ENCODE assay signal across 8 cellular contexts in the genomic region with DNA sequence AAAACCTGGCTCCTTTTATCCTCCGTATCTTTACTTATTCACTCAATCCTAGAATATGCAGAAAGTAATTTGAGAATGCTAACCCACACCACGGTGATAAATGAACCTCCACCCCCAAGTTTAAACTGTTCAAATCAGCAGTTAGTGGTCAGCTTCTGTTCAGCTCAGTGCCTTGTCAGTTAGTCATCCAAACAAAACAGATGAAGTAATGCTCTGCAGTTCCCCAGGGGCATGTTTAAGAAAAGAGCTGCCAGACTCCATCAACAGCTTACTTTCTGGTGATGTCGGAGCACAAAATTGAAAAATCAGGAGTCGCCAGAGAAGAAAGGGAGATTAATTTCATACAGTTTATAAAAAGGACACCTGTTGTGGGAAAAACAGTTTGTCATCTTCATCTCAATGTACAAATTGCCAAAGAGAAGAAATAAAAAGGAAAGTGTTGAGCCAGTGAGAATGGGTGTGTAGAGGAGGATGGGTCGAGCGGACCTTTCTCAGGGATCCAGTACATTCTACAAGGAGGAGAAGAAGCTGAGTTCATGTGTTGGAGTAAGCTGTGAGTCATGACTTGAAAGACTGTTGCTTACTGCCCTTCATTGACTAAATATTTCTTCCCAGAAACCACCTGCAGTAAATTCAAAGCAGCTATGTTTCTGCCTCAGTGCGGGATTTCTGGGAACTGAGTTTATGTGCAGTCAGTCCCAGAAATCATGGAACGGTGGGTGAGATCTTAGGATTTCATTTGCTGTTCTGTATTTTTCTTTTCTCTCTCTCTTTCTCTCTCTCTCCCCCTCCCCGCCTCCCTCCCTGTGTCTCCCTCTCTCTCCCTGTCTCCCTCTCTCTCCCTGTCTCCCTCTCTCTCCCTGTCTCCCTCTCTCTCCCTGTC. TPM values are rescaled to one million over a fixed set of nuclear protein-coding genes. Genes with fewer than 3 reads are reported as not detected.
A peak's percentile ranks its signal among the peaks of the same experiment; 100 is the strongest.
DNase-seq lines count a peak whose midpoint lies in the region; ATAC-seq and TF ChIP-seq lines count a peak whose summit lies in the region.

No MANE protein-coding gene starts in this region.

- no peaks in the 10 kb centered on the region for H3K27me3 ChIP-seq in muscle layer of duodenum (ENCODE audit: low read depth, low read length)
- no peaks in the 10 kb centered on the region for H3K27me3 ChIP-seq in MM.1S (replicated peaks; ENCODE audit: insufficient read depth, low read length)

- no peaks in the 10 kb centered on the region for H3F3A ChIP-seq in MM.1S (ENCODE audit: insufficient read depth, low read length)

- no peak for TF ChIP-seq CTCF in MCF 10A (IDR thresholded peaks at IDR 0.05; ENCODE audit: unreplicated experiment)
- no peak for TF ChIP-seq CTCF in MM.1S (IDR thresholded peaks at IDR 0.05; ENCODE audit: low read length)

- H3K27me3 Mint-ChIP-seq in MCF 10A (ENCODE audit: insufficient read depth, unreplicated experiment), result no peaks in the 10 kb centered on the region
- H3K27me3 Mint-ChIP-seq in activated naive CD8-positive, alpha-beta T cell treated with anti-CD3 and anti-CD28 coated beads, Interleukin-2, amount 50 U/mL, for 24 hours, result peaks cover 11% of the 10 kb centered on the region

- peak; percentile 63 for DNase-seq in NCI-H187 treated with DMSO at 0.1 percent for 48 hours (lab: John Stamatoyannopoulos, UW)
- peak; percentile 93 for DNase-seq in MCF 10A (ENCODE audit: unreplicated experiment)
- DNase-seq in MM.1S, result no peak
- no peak for DNase-seq in NCI-H345 (lab: John Stamatoyannopoulos, UW)
- DNase-seq in activated naive CD8-positive, alpha-beta T cell treated with anti-CD3 and anti-CD28 coated beads, Interleukin-2, amount 50 U/mL, for 24 hours, result no peak

- H3K4me3 ChIP-seq in muscle layer of duodenum (ENCODE audit: low read depth in 1 of 2, low read length in 2 of 2) (peak overlapping the region; percentile 18 to 46), MM.1S (ENCODE audit: low read length) (no peak overlapping the region)

- H3K4me2 ChIP-seq in MM.1S (ENCODE audit: low read depth, low read length), result no peak overlapping the region

- CTCF ChIA-PET in MCF 10A (lab: Yijun Ruan, JAX), result interaction anchor here (0.6 to 3.3 kb wide), 12 partner anchors 9 to 173 kb away, joined by 3 to 17 read pairs (median 4); no protein-coding TSS in a partner anchor

- peaks cover 30 to 33% of the 10 kb centered on the region in 2 donors for H3K4me1 ChIP-seq in muscle layer of duodenum (ENCODE audit: control insufficient read depth in 1 of 2, insufficient read depth in 2 of 2, low read length in 2 of 2)
- H3K4me1 ChIP-seq in MM.1S (ENCODE audit: low read length), result no peaks in the 10 kb centered on the region

- H3K4me1 Mint-ChIP-seq in MCF 10A (ENCODE audit: insufficient read depth, unreplicated experiment), result peaks cover 29% of the 10 kb centered on the region
- peaks cover 7% of the 10 kb centered on the region for H3K4me1 Mint-ChIP-seq in activated naive CD8-positive, alpha-beta T cell treated with anti-CD3 and anti-CD28 coated beads, Interleukin-2, amount 50 U/mL, for 24 hours

- TSS peak; percentile 96 for BruUV-seq in MCF 10A (replicated peaks; lab: Mats Ljungman, UMichigan)

- peaks cover 6% of the 10 kb centered on the region for H3K36me3 Mint-ChIP-seq in MCF 10A (ENCODE audit: insufficient read depth, unreplicated experiment)
- H3K36me3 Mint-ChIP-seq in activated naive CD8-positive, alpha-beta T cell treated with anti-CD3 and anti-CD28 coated beads, Interleukin-2, amount 50 U/mL, for 24 hours (ENCODE audit: low read depth), result no peaks in the 10 kb centered on the region

- no peaks in the 10 kb centered on the region for H3K9me3 Mint-ChIP-seq in MCF 10A (ENCODE audit: unreplicated experiment)
- H3K9me3 Mint-ChIP-seq in activated naive CD8-positive, alpha-beta T cell treated with anti-CD3 and anti-CD28 coated beads, Interleukin-2, amount 50 U/mL, for 24 hours, result no peaks in the 10 kb centered on the region

- intact Hi-C loops in MCF 10A (cut with micrococcal nuclease), result loop anchor here (1.0 kb wide), 1 partner anchor 33 kb away; no protein-coding TSS in a partner anchor

- peaks cover 8% of the 10 kb centered on the region; the same call in 1 of the 2 replicates for H4K20me1 ChIP-seq in MM.1S (ENCODE audit: insufficient read depth, low read length)

- POLR2A ChIA-PET in MCF 10A (lab: Yijun Ruan, JAX), result interaction anchor here (0.6 to 6.9 kb wide), 24 partner anchors 9 to 982 kb away, joined by 3 to 92 read pairs (median 4); partner anchors contain the start of genes OTULIN and TRIO

- H3K9me2 ChIP-seq in MM.1S (replicated peaks; ENCODE audit: insufficient read depth, low read length), result no peaks in the 10 kb centered on the region

- peaks cover 0 to 3% of the 10 kb centered on the region in 2 donors for H3K36me3 ChIP-seq in muscle layer of duodenum (ENCODE audit: control insufficient read depth in 1 of 2, insufficient read depth in 2 of 2, low read length in 2 of 2)
- H3K36me3 ChIP-seq in MM.1S (replicated peaks; ENCODE audit: insufficient read depth, low read length), result no peaks in the 10 kb centered on the region

- ATAC-seq in GM18511 (IDR thresholded peaks at IDR 0.05; ENCODE audit: unreplicated experiment), result peak; percentile 69
- ATAC-seq in HG02678 (IDR thresholded peaks at IDR 0.05; ENCODE audit: unreplicated experiment), result peak; percentile 58
- no peak for ATAC-seq in activated naive CD8-positive, alpha-beta T cell treated with anti-CD3 and anti-CD28 coated beads, Interleukin-2, amount 50 U/mL, for 24 hours

- H3K9me3 ChIP-seq in muscle layer of duodenum (ENCODE audit: control insufficient read depth in 1 of 2, low read length in 2 of 2), result no peaks in the 10 kb centered on the region
- H3K9me3 ChIP-seq in MM.1S (replicated peaks; ENCODE audit: insufficient read depth, low read length), result no peaks in the 10 kb centered on the region

- H2AFZ ChIP-seq in MM.1S (ENCODE audit: low read length), result no peak overlapping the region

- H3K79me2 ChIP-seq in MM.1S (ENCODE audit: low read length), result peaks cover 97% of the 10 kb centered on the region

- no peak overlapping the region for H3K4me3 Mint-ChIP-seq in MCF 10A (ENCODE audit: unreplicated experiment)
- H3K4me3 Mint-ChIP-seq in activated naive CD8-positive, alpha-beta T cell treated with anti-CD3 and anti-CD28 coated beads, Interleukin-2, amount 50 U/mL, for 24 hours, result no peak overlapping the region

- H3K27ac ChIP-seq in muscle layer of duodenum (ENCODE audit: low read length), result peak overlapping the region; percentile 80
- no peak overlapping the region for H3K27ac ChIP-seq in MM.1S (ENCODE audit: low read length)

- no peak overlapping the region for H3K9ac ChIP-seq in MM.1S (ENCODE audit: low read length)

- no peak overlapping the region for H3K27ac Mint-ChIP-seq in MCF 10A (ENCODE audit: low read depth, unreplicated experiment)
- H3K27ac Mint-ChIP-seq in activated naive CD8-positive, alpha-beta T cell treated with anti-CD3 and anti-CD28 coated beads, Interleukin-2, amount 50 U/mL, for 24 hours, result no peak overlapping the region

RNA-seq across cellular contexts. Expression of gene TRIO, which starts 13.7 kb away (rescaled TPM):
- total RNA-seq in MCF 10A (2022), result 134 and 136 TPM in 2 replicates

Comparison
In these comparisons a context has a peak if more than half of its experiments do, and no peak if none do; other contexts are left out.
1. DNase-seq: peak in NCI-H187 treated with DMSO at 0.1 percent for 48 hours (single experiment) and MCF 10A (single experiment); none in MM.1S (single experiment), NCI-H345 (single experiment) and activated naive CD8-positive, alpha-beta T cell treated with anti-CD3 and anti-CD28 coated beads, Interleukin-2, amount 50 U/mL, for 24 hours (single experiment).